In genomic region chr5:56356121-56356875, GRCh38 we compare ENCODE assay signal across 23 cellular contexts.
DNase-seq lines count a peak whose midpoint lies in the region; ATAC-seq, FAIRE-seq and TF ChIP-seq lines count a peak whose summit lies in the region.
"Had no signal": no experiment of that assay in that cellular context is flagged by ENCODE, and none has a peak within 500 bp of the region (broad histone marks: within the 10 kb centered on the region; RNA-seq: fewer than 3 reads in every experiment).

No MANE protein-coding gene starts in this region.

- no TSS peak for BruUV-seq in Panc1 (replicated peaks; lab: Mats Ljungman, UMichigan)

- POLR2A ChIA-PET in Panc1 (lab: Charles Lee) = no interaction called here
- POLR2A ChIA-PET in T-cell (lab: Charles Lee) = no interaction called here

- no peaks in the 10 kb centered on the region for H3K9me3 Mint-ChIP-seq in T-cell
- H3K9me3 Mint-ChIP-seq: CD8-positive, alpha-beta memory T cell; neural progenitor cell had no signal

- H3K4me1 ChIP-seq in Panc1 (ENCODE audit: control insufficient read depth, insufficient read depth, low read length) (peaks cover 14% of the 10 kb centered on the region), kidney (ENCODE audit: control insufficient read depth in 1 of 2, insufficient read depth in 1 of 2, low read depth in 1 of 2, low read length in 2 of 2) (peaks cover 23 to 44% of the 10 kb centered on the region in 2 donors)
- H3K4me1 ChIP-seq: neural progenitor cell had no signal

- no peak for FAIRE-seq in kidney (lab: Jason Lieb, UNC)
- FAIRE-seq: islet of Langerhans had no signal

- H3K27me3 Mint-ChIP-seq in T-cell = no peaks in the 10 kb centered on the region

- H3K4me3 ChIP-seq in Panc1 (ENCODE audit: low read depth in 2 of 2, low read length in 2 of 2) = no peak overlapping the region
- H3K4me3 ChIP-seq in kidney (ENCODE audit: low read length in 2 of 2) = no peak overlapping the region
- H3K4me3 ChIP-seq in retinal pigment epithelial cell (ENCODE audit: low read length) = no peak overlapping the region
- H3K4me3 ChIP-seq: cardiac muscle cell, dorsolateral prefrontal cortex, neural progenitor cell, right atrium auricular region, SJSA1, upper lobe of left lung had no signal

- H3K9me3 ChIP-seq in Panc1 (ENCODE audit: control insufficient read depth, insufficient read depth, low read depth, low read length) (no peaks in the 10 kb centered on the region), kidney (ENCODE audit: control insufficient read depth in 1 of 2, low read length in 2 of 2) (no peaks in the 10 kb centered on the region)
- H3K9me3 ChIP-seq: right atrium auricular region, SJSA1, upper lobe of left lung had no signal

- DNase-seq in Caki2 (ENCODE audit: low read depth) (peak; percentile 97), Panc1 (ENCODE audit: low read depth, low spot score) (no peak), kidney (no peak), retinal pigment epithelial cell (ENCODE audit: low read depth) (peak; percentile 41), iPS-NIHi11 (ENCODE audit: low spot score) (no peak), T-cell (no peak), T-helper 9 cell (no peak)
- DNase-seq: CD8-positive, alpha-beta memory T cell; dorsolateral prefrontal cortex; EL; glutamatergic neuron; Kasumi-1; midbrain; NCI-H1417 treated with DMSO at 0.1 percent for 48 hours; stimulated activated naive CD4-positive, alpha-beta T cell; upper lobe of left lung had no signal

- ATAC-seq in Panc1 = peak; percentile 54
- ATAC-seq in T-cell (replicated peaks in 1 of 4) = no peak
- ATAC-seq in GM18870 (IDR thresholded peaks at IDR 0.05; ENCODE audit: unreplicated experiment) = no peak
- ATAC-seq: esophagus mucosa had no signal

- no peaks in the 10 kb centered on the region for H3K36me3 ChIP-seq in Panc1 (ENCODE audit: control insufficient read depth, insufficient read depth, low read length)
- H3K36me3 ChIP-seq in kidney (ENCODE audit: control insufficient read depth in 1 of 2, insufficient read depth in 2 of 2, low read length in 2 of 2) = no peaks in the 10 kb centered on the region
- H3K36me3 ChIP-seq: cardiac muscle cell, neural progenitor cell, right atrium auricular region, SJSA1, upper lobe of left lung had no signal

- intact Hi-C loops in Panc1 (cut with micrococcal nuclease; ENCODE audit: unreplicated experiment) = no loop called here
- intact Hi-C loops in kidney (cut with DNase I) = no loop called here

- CTCF ChIA-PET in Panc1 (lab: Charles Lee) (no interaction called here), T-cell (lab: Charles Lee) (interaction anchor here in 1 of 2 donors (0.9 kb wide), 1 partner anchor 25 kb away, joined by 3 read pairs; no protein-coding TSS in a partner anchor)

- peak overlapping the region; percentile 53 for H3K27ac ChIP-seq in Panc1 (ENCODE audit: low read length)
- H3K27ac ChIP-seq in kidney (ENCODE audit: low read depth in 2 of 2, low read length in 2 of 2) = peak overlapping the region; percentile 28 to 61
- H3K27ac ChIP-seq: cardiac muscle cell, dorsolateral prefrontal cortex, neural progenitor cell, right atrium auricular region, SJSA1, upper lobe of left lung had no signal

- peaks cover 6 to 8% (median 8%) of the 10 kb centered on the region in 3 donors for H3K4me1 Mint-ChIP-seq in T-cell
- H3K4me1 Mint-ChIP-seq: CD8-positive, alpha-beta memory T cell had no signal

- H3K9ac ChIP-seq in kidney (ENCODE audit: low read length in 2 of 2) = no peak overlapping the region
- H3K9ac ChIP-seq: neural progenitor cell had no signal

- H3K36me3 Mint-ChIP-seq in T-cell = no peaks in the 10 kb centered on the region
- H3K36me3 Mint-ChIP-seq: neural progenitor cell had no signal

- no peak overlapping the region for H3K27ac Mint-ChIP-seq in T-cell
- H3K27ac Mint-ChIP-seq: neural progenitor cell had no signal

- TF ChIP-seq CTCF in Panc1 (IDR thresholded peaks at IDR 0.05) (no peak), kidney (IDR thresholded peaks at IDR 0.05; ENCODE audit: borderline replicate concordance, extremely low read depth, insufficient read depth) (no peak), retinal pigment epithelial cell (conservative IDR thresholded peaks at IDR 0.05; ENCODE audit: low read depth, low read length) (no peak)

- no peaks in the 10 kb centered on the region for H3K27me3 ChIP-seq in Panc1 (ENCODE audit: control insufficient read depth, insufficient read depth, low read length)
- H3K27me3 ChIP-seq: cardiac muscle cell, dorsolateral prefrontal cortex, neural progenitor cell, right atrium auricular region, SJSA1, upper lobe of left lung had no signal

- no peak overlapping the region for H3K4me3 Mint-ChIP-seq in T-cell
- H3K4me3 Mint-ChIP-seq: CD8-positive, alpha-beta memory T cell; neural progenitor cell had no signal

- in situ Hi-C loops in Caki2 (cut with HindIII; ENCODE audit: low pct_unique_long_range_greater_than_20kb, low sequenced_read_pairs) (no loop called here), Panc1 (cut with HindIII; ENCODE audit: low pct_unique_long_range_greater_than_20kb, low sequenced_read_pairs) (no loop called here)

Comparison
In these comparisons a context has a peak if more than half of its experiments do, and no peak if none do; other contexts are left out.
1. DNase-seq: peak in Caki2 (single experiment) and retinal pigment epithelial cell (single experiment); none in Panc1 (single experiment), kidney (single experiment), iPS-NIHi11 (single experiment), T-cell (0 of 34) and T-helper 9 cell (single experiment).